Comparison of ENCODE assay signal across 35 cellular contexts in genomic region chr18:66079401-66079800, GRCh38.
"Had no signal": no experiment of that assay in that cellular context is flagged by ENCODE, and none has a peak within 500 bp of the region (broad histone marks: within the 10 kb centered on the region; RNA-seq: fewer than 3 reads in every experiment).

No MANE protein-coding gene starts in this region.

- H3K36me3 Mint-ChIP-seq: activated CD8-positive, alpha-beta memory T cell treated with anti-CD3 and anti-CD28 coated beads, Interleukin-2, amount 10 ng/mL, durations not matched to agents 7 days and 5 days; activated naive CD4-positive, alpha-beta T cell treated with anti-CD3 and anti-CD28 coated beads, Interleukin-2, amount 50 U/mL, for 24 hours; activated naive CD8-positive, alpha-beta T cell treated with anti-CD3 and anti-CD28 coated beads for 36 hours had no signal

- DNase-seq: activated B cell treated with CpG ODN at 0.5 μM for 24 hours; activated CD4-positive, alpha-beta T cell treated with anti-CD3 and anti-CD28 coated beads for 48 hours; activated CD4-positive, alpha-beta T cell treated with anti-CD3 and anti-CD28 coated beads, Interleukin-2, amount 50 U/mL, for 1 hour; activated CD4-positive, alpha-beta T cell treated with anti-CD3 and anti-CD28 coated beads, Interleukin-2, amount 50 U/mL, for 48 hours; activated CD8-positive, alpha-beta memory T cell treated with anti-CD3 and anti-CD28 coated beads, Interleukin-2, amount 10 ng/mL, durations not matched to agents 7 days and 5 days; activated CD8-positive, alpha-beta memory T cell treated with anti-CD3 and anti-CD28 coated beads, Interleukin-2, amount 50 U/mL, for 4 hours; activated CD8-positive, alpha-beta T cell treated with anti-CD3 and anti-CD28 coated beads, Interleukin-2, amount 10 ng/mL, durations not matched to agents 7 days and 5 days; activated effector memory CD4-positive, alpha-beta T cell treated with anti-CD3 and anti-CD28 coated beads, Interleukin-2, amount 50 U/mL, for 16 hours; activated naive CD4-positive, alpha-beta T cell treated with anti-CD3 and anti-CD28 coated beads for 36 hours; activated naive CD8-positive, alpha-beta T cell treated with anti-CD3 and anti-CD28 coated beads for 36 hours; activated naive CD8-positive, alpha-beta T cell treated with anti-CD3 and anti-CD28 coated beads, Interleukin-2, amount 50 U/mL, for 24 hours; activated T-cell treated with anti-CD3 and anti-CD28 coated beads, Interleukin-2, amount 50 U/mL, for 1 hour; activated T-cell treated with anti-CD3 and anti-CD28 coated beads, Interleukin-2, amount 50 U/mL, for 48 hours; adrenal gland; amygdala; aorta; body of pancreas; central memory CD4-positive, alpha-beta T cell; cerebellar nuclear complex; colonic mucosa; effector CD8-positive, alpha-beta T cell; esophagus squamous epithelium; foreskin melanocyte; SW 1271; T-helper 1 cell; T-helper 17 cell; T1000; WERI-Rb-1 had no signal

- H3K4me1 ChIP-seq: adrenal gland, body of pancreas, colonic mucosa, esophagus squamous epithelium, gastroesophageal sphincter had no signal

- H3K27me3 Mint-ChIP-seq: activated B cell treated with CpG ODN at 0.5 μM for 24 hours; activated CD8-positive, alpha-beta memory T cell treated with anti-CD3 and anti-CD28 coated beads, Interleukin-2, amount 10 ng/mL, durations not matched to agents 7 days and 5 days; activated naive CD4-positive, alpha-beta T cell treated with anti-CD3 and anti-CD28 coated beads, Interleukin-2, amount 50 U/mL, for 24 hours; activated naive CD8-positive, alpha-beta T cell treated with anti-CD3 and anti-CD28 coated beads for 36 hours; activated naive CD8-positive, alpha-beta T cell treated with anti-CD3 and anti-CD28 coated beads, Interleukin-2, amount 50 U/mL, for 24 hours; T-helper 17 cell had no signal

- H3K27ac Mint-ChIP-seq: activated B cell treated with CpG ODN at 0.5 μM for 24 hours; activated CD8-positive, alpha-beta memory T cell treated with anti-CD3 and anti-CD28 coated beads, Interleukin-2, amount 10 ng/mL, durations not matched to agents 7 days and 5 days; activated CD8-positive, alpha-beta T cell treated with anti-CD3 and anti-CD28 coated beads, Interleukin-2, amount 10 ng/mL, durations not matched to agents 7 days and 5 days; activated naive CD4-positive, alpha-beta T cell treated with anti-CD3 and anti-CD28 coated beads for 36 hours; activated naive CD4-positive, alpha-beta T cell treated with anti-CD3 and anti-CD28 coated beads, Interleukin-2, amount 50 U/mL, for 24 hours; activated naive CD8-positive, alpha-beta T cell treated with anti-CD3 and anti-CD28 coated beads for 36 hours; activated naive CD8-positive, alpha-beta T cell treated with anti-CD3 and anti-CD28 coated beads, Interleukin-2, amount 50 U/mL, for 24 hours; activated T-helper 1 cell treated with anti-CD3 and anti-CD28 coated beads, Interleukin-12 subunit alpha, Interleukin-12 subunit beta, Interleukin-2, Interleukin-4 antibody, amounts not matched to agents 30 ng/mL and 10 ng/mL and 1 ng/mL, durations not matched to agents 14 hours and 24 hours and 36 hours; activated T-helper 2 cell treated with anti-CD3 and anti-CD28 coated beads, Interferon-gamma antibody, Interleukin-2, Interleukin-4, amounts not matched to agents 10 μg/mL and 5 μg/mL and 100 μg/mL, durations not matched to agents 14 hours and 24 hours and 36 hours; T-helper 17 cell; T-helper 2 cell treated with Interferon-gamma antibody and Interleukin-4, amounts not matched to agents 5 μg/mL and 100 μg/mL, for 36 hours had no signal

- H3K4me3 ChIP-seq: adrenal gland, body of pancreas, colonic mucosa, esophagus squamous epithelium, gastroesophageal sphincter had no signal

- H3K36me3 ChIP-seq: adrenal gland, colonic mucosa, esophagus squamous epithelium, gastroesophageal sphincter, WERI-Rb-1 had no signal

- H3K4me1 Mint-ChIP-seq: activated B cell treated with CpG ODN at 0.5 μM for 24 hours; activated CD8-positive, alpha-beta memory T cell treated with anti-CD3 and anti-CD28 coated beads, Interleukin-2, amount 10 ng/mL, durations not matched to agents 7 days and 5 days; activated naive CD4-positive, alpha-beta T cell treated with anti-CD3 and anti-CD28 coated beads, Interleukin-2, amount 50 U/mL, for 24 hours; activated naive CD8-positive, alpha-beta T cell treated with anti-CD3 and anti-CD28 coated beads for 36 hours; activated naive CD8-positive, alpha-beta T cell treated with anti-CD3 and anti-CD28 coated beads, Interleukin-2, amount 50 U/mL, for 24 hours; T-helper 17 cell had no signal

- H3K4me3 Mint-ChIP-seq: activated B cell treated with CpG ODN at 0.5 μM for 24 hours; activated CD8-positive, alpha-beta memory T cell treated with anti-CD3 and anti-CD28 coated beads, Interleukin-2, amount 10 ng/mL, durations not matched to agents 7 days and 5 days; activated CD8-positive, alpha-beta T cell treated with anti-CD3 and anti-CD28 coated beads, Interleukin-2, amount 10 ng/mL, durations not matched to agents 7 days and 5 days; activated naive CD4-positive, alpha-beta T cell treated with anti-CD3 and anti-CD28 coated beads for 36 hours; activated naive CD4-positive, alpha-beta T cell treated with anti-CD3 and anti-CD28 coated beads, Interleukin-2, amount 50 U/mL, for 24 hours; activated naive CD8-positive, alpha-beta T cell treated with anti-CD3 and anti-CD28 coated beads for 36 hours; activated naive CD8-positive, alpha-beta T cell treated with anti-CD3 and anti-CD28 coated beads, Interleukin-2, amount 50 U/mL, for 24 hours; activated T-helper 1 cell treated with anti-CD3 and anti-CD28 coated beads, Interleukin-12 subunit alpha, Interleukin-12 subunit beta, Interleukin-2, Interleukin-4 antibody, amounts not matched to agents 30 ng/mL and 10 ng/mL and 1 ng/mL, durations not matched to agents 14 hours and 24 hours and 36 hours; T-helper 17 cell; T-helper 2 cell treated with Interferon-gamma antibody and Interleukin-4, amounts not matched to agents 5 μg/mL and 100 μg/mL, for 36 hours had no signal

- ATAC-seq: activated CD4-positive, CD25-positive, alpha-beta regulatory T cell treated with anti-CD3 and anti-CD28 coated beads, Interleukin-2, amount 50 U/mL, for 24 hours; activated CD8-positive, alpha-beta memory T cell treated with anti-CD3 and anti-CD28 coated beads, Interleukin-2, amount 10 ng/mL, durations not matched to agents 7 days and 5 days; activated CD8-positive, alpha-beta T cell treated with anti-CD3 and anti-CD28 coated beads, Interleukin-2, amount 10 ng/mL, durations not matched to agents 7 days and 5 days; activated naive CD8-positive, alpha-beta T cell treated with anti-CD3 and anti-CD28 coated beads, Interleukin-2, amount 50 U/mL, for 24 hours; body of pancreas; gastroesophageal sphincter; T-helper 17 cell had no signal

- H3K27me3 ChIP-seq: adrenal gland, body of pancreas, colonic mucosa, esophagus squamous epithelium, gastroesophageal sphincter had no signal

- H3K27ac ChIP-seq: adrenal gland, body of pancreas, colonic mucosa, epithelial cell of prostate, esophagus squamous epithelium, gastroesophageal sphincter, WERI-Rb-1 had no signal

- H3K9me3 ChIP-seq: adrenal gland, body of pancreas, colonic mucosa had no signal
